ENCODE assay signal across 19 cellular contexts in genomic region chr1:65959896-65960295, GRCh38.
DNase-seq lines count a peak whose midpoint lies in the region; ATAC-seq and TF ChIP-seq lines count a peak whose summit lies in the region.
"Had no signal": no experiment of that assay in that cellular context is flagged by ENCODE, and none has a peak within 500 bp of the region (broad histone marks: within the 10 kb centered on the region; RNA-seq: fewer than 3 reads in every experiment).

No MANE protein-coding gene starts in this region.

- H2BK15ac ChIP-seq in mesenchymal stem cell (ENCODE audit: low read depth, poor library complexity, severe bottlenecking) = no peak overlapping the region

- H3K9me2 ChIP-seq in SK-N-SH = no peaks in the 10 kb centered on the region

- no peak overlapping the region for H3K18ac ChIP-seq in mesenchymal stem cell (ENCODE audit: low read depth in 1 of 2, low read length in 2 of 2)

- no peak for TF ChIP-seq RAD21 in SK-N-SH (IDR thresholded peaks at IDR 0.05; ENCODE audit: low read length)

- H4K8ac ChIP-seq in mesenchymal stem cell (ENCODE audit: low read length) = no peak overlapping the region

- no peak overlapping the region for H3K4ac ChIP-seq in mesenchymal stem cell (ENCODE audit: low read depth in 1 of 2, low read length in 2 of 2)

- no peak overlapping the region for H3K23ac ChIP-seq in mesenchymal stem cell (ENCODE audit: low read length in 2 of 2)

- H2AK5ac ChIP-seq in mesenchymal stem cell (ENCODE audit: low read length, severe bottlenecking) = no peak overlapping the region

- ATAC-seq in upper lobe of right lung (peak; percentile 34), lower lobe of right lung (no peak), HG02938 (IDR thresholded peaks at IDR 0.05; ENCODE audit: unreplicated experiment) (no peak)
- ATAC-seq: HepG2, left colon had no signal

- in situ Hi-C loops in brain microvascular endothelial cell (cut with HindIII; ENCODE audit: low pct_ligation_motif_present, low sequenced_read_pairs) = loop anchor here (25.0 kb wide), 1 partner anchor 277 kb away; no protein-coding TSS in a partner anchor

- no peaks in the 10 kb centered on the region for H3K36me3 ChIP-seq in SK-N-SH (replicated peaks in 1 of 2; ENCODE audit: control insufficient read depth in 1 of 2, insufficient read depth in 2 of 2, low read length in 1 of 2)
- H3K36me3 ChIP-seq in brain microvascular endothelial cell (replicated peaks) = no peaks in the 10 kb centered on the region
- no peaks in the 10 kb centered on the region for H3K36me3 ChIP-seq in mesenchymal stem cell (ENCODE audit: control insufficient read depth in 1 of 2, insufficient read depth in 2 of 2, low read depth in 1 of 2, low read length in 2 of 2)
- no peaks in the 10 kb centered on the region for H3K36me3 ChIP-seq in upper lobe of right lung
- no peaks in the 10 kb centered on the region for H3K36me3 ChIP-seq in lower lobe of right lung
- H3K36me3 ChIP-seq: cardiac muscle cell, tibial nerve had no signal

- H3K9ac ChIP-seq in SK-N-SH = no peak overlapping the region
- peak overlapping the region; percentile 50 for H3K9ac ChIP-seq in mesenchymal stem cell (ENCODE audit: low read length)
- H3K9ac ChIP-seq: parathyroid adenoma had no signal

- intact Hi-C loops in upper lobe of right lung (cut with DNase I) = loop anchor here (2.0 to 10.0 kb wide), 2 partner anchors 285 to 475 kb away; no protein-coding TSS in a partner anchor
- intact Hi-C loops in lower lobe of right lung (cut with DNase I) = loop anchor here (5.0 to 10.0 kb wide), 2 partner anchors 282 to 485 kb away; no protein-coding TSS in a partner anchor

- no peak overlapping the region for H3K14ac ChIP-seq in mesenchymal stem cell (ENCODE audit: low read length in 2 of 2)

- H3K79me2 ChIP-seq in SK-N-SH (ENCODE audit: insufficient read depth) = no peaks in the 10 kb centered on the region
- H3K79me2 ChIP-seq: parathyroid adenoma had no signal

- POLR2A ChIA-PET in SK-N-SH (lab: Yijun Ruan, JAX) = no interaction called here
- POLR2A ChIA-PET in HEK293T (lab: Yijun Ruan, JAX) = no interaction called here

- H2BK5ac ChIP-seq in mesenchymal stem cell (ENCODE audit: low read depth, low read length, poor library complexity, severe bottlenecking) = no peak overlapping the region

- 85% methylated on average over 6 of the region's 6 CpGs for WGBS in SK-N-SH (ENCODE audit: low lambda C conversion rate)
- whole genome bisulfite sequencing in mesenchymal stem cell = 95% methylated on average over 4 of the region's 6 CpGs

- H3K27ac ChIP-seq in SK-N-SH (ENCODE audit: low read depth in 2 of 2, low read length in 1 of 2) (peak overlapping the region; percentile 10 to 16; a peak in 2 of 4 replicates), brain microvascular endothelial cell (peak overlapping the region; percentile 65), mesenchymal stem cell (ENCODE audit: low read length, poor library complexity, severe bottlenecking) (no peak overlapping the region), upper lobe of right lung (no peak overlapping the region), lower lobe of right lung (no peak overlapping the region)
- H3K27ac ChIP-seq: cardiac muscle cell, parathyroid adenoma, tibial nerve had no signal

- TF ChIP-seq EP300 in SK-N-SH (IDR thresholded peaks at IDR 0.05; ENCODE audit: borderline replicate concordance in 1 of 2, low read depth in 1 of 2, low read length in 1 of 2) = no peak

- TF ChIP-seq CTCF in SK-N-SH (IDR thresholded peaks at IDR 0.05) (no peak), brain microvascular endothelial cell (IDR thresholded peaks at IDR 0.05; ENCODE audit: low read depth, low read length, missing control alignments) (no peak), upper lobe of right lung (IDR thresholded peaks at IDR 0.05) (no peak), lower lobe of right lung (IDR thresholded peaks at IDR 0.05) (no peak)

- H4K91ac ChIP-seq in mesenchymal stem cell (ENCODE audit: low read length) = no peak overlapping the region

- no peaks in the 10 kb centered on the region for H3K79me1 ChIP-seq in mesenchymal stem cell (replicated peaks; ENCODE audit: low read length, poor library complexity, severe bottlenecking)

- no peak overlapping the region for H2BK12ac ChIP-seq in mesenchymal stem cell (ENCODE audit: low read length in 2 of 2)

- H3K27me3 ChIP-seq in SK-N-SH (ENCODE audit: insufficient read depth) (no peaks in the 10 kb centered on the region), brain microvascular endothelial cell (replicated peaks) (no peaks in the 10 kb centered on the region), mesenchymal stem cell (ENCODE audit: control insufficient read depth in 1 of 2, insufficient read depth in 1 of 2, low read length in 2 of 2) (no peaks in the 10 kb centered on the region), upper lobe of right lung (no peaks in the 10 kb centered on the region), lower lobe of right lung (ENCODE audit: low read depth) (no peaks in the 10 kb centered on the region)
- H3K27me3 ChIP-seq: cardiac muscle cell, tibial nerve had no signal

- H3K9me3 ChIP-seq in SK-N-SH = no peaks in the 10 kb centered on the region
- no peaks in the 10 kb centered on the region for H3K9me3 ChIP-seq in mesenchymal stem cell (ENCODE audit: control insufficient read depth, low read length)
- H3K9me3 ChIP-seq in upper lobe of right lung = no peaks in the 10 kb centered on the region
- no peaks in the 10 kb centered on the region for H3K9me3 ChIP-seq in lower lobe of right lung
- H3K9me3 ChIP-seq: tibial nerve had no signal

- no peak overlapping the region for H3K4me3 ChIP-seq in SK-N-SH (ENCODE audit: low read depth in 2 of 2, low read length in 1 of 2)
- H3K4me3 ChIP-seq in brain microvascular endothelial cell (ENCODE audit: low read depth, low read length) = no peak overlapping the region
- no peak overlapping the region for H3K4me3 ChIP-seq in mesenchymal stem cell (ENCODE audit: insufficient read depth in 1 of 2, low read depth in 1 of 2, low read length in 2 of 2)
- H3K4me3 ChIP-seq in upper lobe of right lung = no peak overlapping the region
- no peak overlapping the region for H3K4me3 ChIP-seq in lower lobe of right lung
- H3K4me3 ChIP-seq: cardiac muscle cell, tibial nerve had no signal

- H2AFZ ChIP-seq in SK-N-SH (ENCODE audit: low read depth) (no peak overlapping the region), mesenchymal stem cell (ENCODE audit: low read depth, low read length) (no peak overlapping the region)
- H2AFZ ChIP-seq: parathyroid adenoma had no signal

- H3K4me1 ChIP-seq in SK-N-SH (ENCODE audit: control insufficient read depth in 1 of 2, insufficient read depth in 2 of 2, low read depth in 1 of 2, low read length in 1 of 2) (peaks cover 0 to 8% of the 10 kb centered on the region in 2 experiments; a peak in 2 of 4 replicates), mesenchymal stem cell (ENCODE audit: control insufficient read depth, insufficient read depth, low read depth, low read length) (no peaks in the 10 kb centered on the region), upper lobe of right lung (no peaks in the 10 kb centered on the region), lower lobe of right lung (no peaks in the 10 kb centered on the region)
- H3K4me1 ChIP-seq: parathyroid adenoma had no signal

- H3F3A ChIP-seq in SK-N-SH (replicated peaks; ENCODE audit: insufficient read depth) = peaks cover 5% of the 10 kb centered on the region

- CTCF ChIA-PET in SK-N-SH (lab: Yijun Ruan, JAX) = interaction anchor here (0.8 to 12.6 kb wide), 13 partner anchors 9 to 544 kb away, joined by 3 to 318 read pairs (median 5); no protein-coding TSS in a partner anchor
- CTCF ChIA-PET in HEK293T (lab: Yijun Ruan, JAX) = interaction anchor here (0.5 to 5.9 kb wide), 11 partner anchors 11 to 612 kb away, joined by 3 to 47 read pairs (median 3); no protein-coding TSS in a partner anchor

- DNase-seq in SK-N-SH (no peak), brain microvascular endothelial cell (peak; percentile 87), mesenchymal stem cell (no peak), upper lobe of right lung (no peak), HEK293T (ENCODE audit: extremely low spot score) (no peak), lower lobe of right lung (no peak)
- DNase-seq: activated CD4-positive, alpha-beta T cell treated with anti-CD3 and anti-CD28 coated beads for 4 hours; activated CD8-positive, alpha-beta memory T cell treated with anti-CD3 and anti-CD28 coated beads, Interleukin-2, amount 50 U/mL, for 4 hours; activated naive CD4-positive, alpha-beta T cell treated with Interleukin-2 at 50 U/mL for 16 hours; left colon; NCI-H1694; NCI-H226; Right ventricle myocardium superior; small intestine had no signal

- H2BK120ac ChIP-seq in mesenchymal stem cell (ENCODE audit: low read depth, low read length) = no peak overlapping the region

- no peaks in the 10 kb centered on the region for H4K20me1 ChIP-seq in SK-N-SH (ENCODE audit: insufficient read depth)

- H3K4me2 ChIP-seq in SK-N-SH (no peak overlapping the region), mesenchymal stem cell (ENCODE audit: low read length, poor library complexity, severe bottlenecking) (no peak overlapping the region)

TF ChIP-seq in SK-N-SH, 30 proteins besides CTCF, POLR2A, EP300 and RAD21 (continues in another document):
- TF ChIP-seq CHD2 (IDR thresholded peaks at IDR 0.05; ENCODE audit: low read length, partially characterized antibody) (no peak), MAX (IDR thresholded peaks at IDR 0.05; ENCODE audit: low read depth) (no peak), NRF1 (IDR thresholded peaks at IDR 0.05; ENCODE audit: low read depth, low read length) (no peak), EZH2phosphoT487 (IDR thresholded peaks at IDR 0.05; ENCODE audit: borderline replicate concordance, low read depth) (no peak)

TF ChIP-seq in HEK293T, 16 proteins besides CTCF, POLR2A, EP300 and RAD21:
- TF ChIP-seq L3MBTL2 (conservative IDR thresholded peaks at IDR 0.05) (no peak), FOXA1 (IDR thresholded peaks at IDR 0.05) (no peak), ARNT (IDR thresholded peaks at IDR 0.05) (no peak), SUZ12 (IDR thresholded peaks at IDR 0.05) (no peak), FOXK2 (IDR thresholded peaks at IDR 0.05) (no peak), FOXM1 (IDR thresholded peaks at IDR 0.05; ENCODE audit: borderline replicate concordance) (no peak), NFRKB (IDR thresholded peaks at IDR 0.05) (no peak), CTBP1 (IDR thresholded peaks at IDR 0.05; ENCODE audit: borderline replicate concordance) (no peak), LEF1 (IDR thresholded peaks at IDR 0.05; ENCODE audit: borderline replicate concordance) (no peak), ZNF384 (IDR thresholded peaks at IDR 0.05) (no peak), TARDBP (IDR thresholded peaks at IDR 0.05) (no peak), ELF4 (IDR thresholded peaks at IDR 0.05) (no peak)

Comparison
In these comparisons a context has a peak if more than half of its experiments do, and no peak if none do; other contexts are left out.
1. H3K27ac ChIP-seq: peak in SK-N-SH (2 of 2) and brain microvascular endothelial cell (single experiment); none in mesenchymal stem cell (single experiment), upper lobe of right lung (single experiment) and lower lobe of right lung (single experiment).